Comparison of ENCODE assay signal across 1 cellular context in genomic region chr10:103828587-103829186, GRCh38.
TF ChIP-seq lines count a peak whose summit lies in the region.

No MANE protein-coding gene starts in this region.

TF ChIP-seq in IMR-90, 13 proteins besides CTCF, POLR2A, EP300 and RAD21 (continued from another document):
- TF ChIP-seq USF2 (IDR thresholded peaks at IDR 0.05; ENCODE audit: low read depth, low read length), result no peak
- no peak for TF ChIP-seq CEBPB (IDR thresholded peaks at IDR 0.05; ENCODE audit: low read depth, low read length)
- TF ChIP-seq MAZ (IDR thresholded peaks at IDR 0.05; ENCODE audit: borderline replicate concordance, low read depth, low read length), result no peak
- TF ChIP-seq BHLHE40 (IDR thresholded peaks at IDR 0.05; ENCODE audit: low read depth, low read length), result no peak
- no peak for TF ChIP-seq FOS (IDR thresholded peaks at IDR 0.05; ENCODE audit: low read depth, low read length)
